ENCODE assay signal across 19 cellular contexts in genomic region chr7:29277436-29278215, GRCh38.
DNase-seq lines count a peak whose midpoint lies in the region; ATAC-seq and TF ChIP-seq lines count a peak whose summit lies in the region.
"Had no signal": no experiment of that assay in that cellular context is flagged by ENCODE, and none has a peak within 500 bp of the region (broad histone marks: within the 10 kb centered on the region; RNA-seq: fewer than 3 reads in every experiment).

No MANE protein-coding gene starts in this region.

- CTCF ChIA-PET in A673 (lab: Charles Lee), result no interaction called here

- H3K4me1 ChIP-seq in A673 (ENCODE audit: insufficient read depth, low read length, poor library complexity, severe bottlenecking), result peaks cover 85% of the 10 kb centered on the region
- H3K4me1 ChIP-seq: adrenal gland, breast epithelium had no signal

- TF ChIP-seq CTCF in A673 (conservative IDR thresholded peaks at IDR 0.05; ENCODE audit: low read depth, low read length) (no peak), natural killer cell (IDR thresholded peaks at IDR 0.05) (no peak)

- no peak overlapping the region for H3K27ac Mint-ChIP-seq in activated T-helper 17 cell treated with anti-CD3 and anti-CD28 coated beads, Interleukin-2, amount 50 U/mL, for 72 hours
- H3K27ac Mint-ChIP-seq in natural killer cell, result no peak overlapping the region
- H3K27ac Mint-ChIP-seq: naive B cell had no signal

- H3K4me3 ChIP-seq in A673 (ENCODE audit: low read depth, low read length, poor library complexity, severe bottlenecking), result no peak overlapping the region
- H3K4me3 ChIP-seq: adrenal gland, breast epithelium, coronary artery, upper lobe of right lung had no signal

- peak overlapping the region; percentile 44 for H3K27ac ChIP-seq in A673 (ENCODE audit: low read depth, low read length, poor library complexity, severe bottlenecking)
- H3K27ac ChIP-seq: adrenal gland, breast epithelium, C4-2B, coronary artery, upper lobe of right lung had no signal

- no peaks in the 10 kb centered on the region for H3K9me3 Mint-ChIP-seq in activated T-helper 17 cell treated with anti-CD3 and anti-CD28 coated beads, Interleukin-2, amount 50 U/mL, for 72 hours
- H3K9me3 Mint-ChIP-seq in natural killer cell, result no peaks in the 10 kb centered on the region

- H3K4me3 Mint-ChIP-seq in activated T-helper 17 cell treated with anti-CD3 and anti-CD28 coated beads, Interleukin-2, amount 50 U/mL, for 72 hours, result no peak overlapping the region
- no peak overlapping the region for H3K4me3 Mint-ChIP-seq in natural killer cell
- H3K4me3 Mint-ChIP-seq: naive B cell had no signal

- no peaks in the 10 kb centered on the region for H3K27me3 ChIP-seq in A673 (replicated peaks; ENCODE audit: insufficient read depth, low read depth, low read length, poor library complexity)
- H3K27me3 ChIP-seq: adrenal gland, breast epithelium, upper lobe of right lung had no signal

- POLR2A ChIA-PET in A673 (lab: Charles Lee; ENCODE audit: low non-redundant PET), result no interaction called here

- H3K9me3 ChIP-seq in A673 (ENCODE audit: low read depth, low read length, poor library complexity, severe bottlenecking), result no peaks in the 10 kb centered on the region
- H3K9me3 ChIP-seq: adrenal gland, breast epithelium, upper lobe of right lung had no signal

- intact Hi-C loops in A673 (cut with micrococcal nuclease; ENCODE audit: unreplicated experiment) (loop anchor here (10.0 kb wide), 1 partner anchor 97 kb away; no protein-coding TSS in a partner anchor), natural killer cell (cut with micrococcal nuclease) (no loop called here)

- H3K36me3 Mint-ChIP-seq in activated T-helper 17 cell treated with anti-CD3 and anti-CD28 coated beads, Interleukin-2, amount 50 U/mL, for 72 hours (ENCODE audit: low read depth), result no peaks in the 10 kb centered on the region
- H3K36me3 Mint-ChIP-seq in natural killer cell, result no peaks in the 10 kb centered on the region
- H3K36me3 Mint-ChIP-seq: naive B cell had no signal

- no peak for DNase-seq in A673 (ENCODE audit: low spot score)
- DNase-seq in LHCN-M2 (ENCODE audit: low read depth), result peak; percentile 80
- no peak for DNase-seq in natural killer cell
- no peak for DNase-seq in glomerular visceral epithelial cell (ENCODE audit: extremely low spot score)
- DNase-seq: activated effector memory CD4-positive, alpha-beta T cell treated with Interleukin-2 at 50 U/mL for 16 hours; adrenal gland; EL; kidney glomerular epithelial cell; mesenchymal stem cell; naive B cell; NCI-H1436 treated with DMSO at 0.1 percent for 48 hours; stimulated activated CD4-positive, alpha-beta T cell treated with anti-CD3 and anti-CD28 coated beads, Interleukin-4, amount 100 ng/mL, for 24 hours; upper lobe of right lung had no signal

- H3K4me1 Mint-ChIP-seq in activated T-helper 17 cell treated with anti-CD3 and anti-CD28 coated beads, Interleukin-2, amount 50 U/mL, for 72 hours, result no peaks in the 10 kb centered on the region
- peaks cover 52 to 53% of the 10 kb centered on the region in 2 donors for H3K4me1 Mint-ChIP-seq in natural killer cell

- no TSS peak for BruUV-seq in A673 (replicated peaks; lab: Mats Ljungman, UMichigan)

- no peaks in the 10 kb centered on the region for H3K36me3 ChIP-seq in A673 (ENCODE audit: insufficient read depth, low read length, poor library complexity, severe bottlenecking)
- H3K36me3 ChIP-seq: adrenal gland, breast epithelium, upper lobe of right lung had no signal

- peak; percentile 65 for ATAC-seq in activated T-helper 17 cell treated with anti-CD3 and anti-CD28 coated beads, Interleukin-2, amount 50 U/mL, for 72 hours (replicated peaks)
- peak in 2 of 3 donors; percentile 24 to 42 for ATAC-seq in natural killer cell
- no peak for ATAC-seq in GM21723 (IDR thresholded peaks at IDR 0.05; ENCODE audit: unreplicated experiment)
- no peak for ATAC-seq in GM19324 (IDR thresholded peaks at IDR 0.05; ENCODE audit: low FRiP score, unreplicated experiment)
- ATAC-seq: upper lobe of right lung had no signal

- H3K27me3 Mint-ChIP-seq in activated T-helper 17 cell treated with anti-CD3 and anti-CD28 coated beads, Interleukin-2, amount 50 U/mL, for 72 hours, result peaks cover 12% of the 10 kb centered on the region
- H3K27me3 Mint-ChIP-seq in natural killer cell (ENCODE audit: low read depth in 2 of 2), result peaks cover 3 to 12% of the 10 kb centered on the region in 2 donors

Comparison
In these comparisons a context has a peak if more than half of its experiments do, and no peak if none do; other contexts are left out.
1. ATAC-seq: peak in activated T-helper 17 cell treated with anti-CD3 and anti-CD28 coated beads, Interleukin-2, amount 50 U/mL, for 72 hours (single experiment) and natural killer cell (2 of 3); none in GM21723 (single experiment) and GM19324 (single experiment).